ENCODE assay signal across 17 cellular contexts in the genomic region with DNA sequence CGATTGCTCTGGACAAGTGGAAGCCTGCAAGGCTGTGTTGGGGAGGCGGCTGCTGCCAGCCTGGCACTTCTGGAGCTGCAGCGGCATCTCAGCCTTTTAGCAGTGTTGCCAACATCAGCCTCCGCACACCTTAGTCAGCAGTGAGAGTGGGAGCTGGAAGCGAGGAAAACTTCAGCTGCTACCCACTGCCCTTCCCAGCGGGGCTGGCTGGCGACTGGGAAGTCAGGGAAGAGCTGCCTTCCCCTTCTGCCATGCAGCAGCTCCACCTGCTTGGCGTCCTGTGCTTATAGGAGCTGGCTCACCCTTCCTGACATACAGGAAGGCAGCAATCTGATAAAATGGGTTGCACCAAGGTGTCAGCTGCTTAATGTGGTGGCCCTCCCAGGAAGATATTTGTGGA. TPM values are rescaled to one million over a fixed set of nuclear protein-coding genes. Genes with fewer than 3 reads are reported as not detected.
DNase-seq lines count a peak whose midpoint lies in the region; ATAC-seq and TF ChIP-seq lines count a peak whose summit lies in the region.
"Had no signal": no experiment of that assay in that cellular context is flagged by ENCODE, and none has a peak within 500 bp of the region (broad histone marks: within the 10 kb centered on the region; RNA-seq: fewer than 3 reads in every experiment).

No MANE protein-coding gene starts in this region.

- intact Hi-C loops in sigmoid colon (cut with DNase I) = no loop called here

- H2AFZ ChIP-seq in GM23338 = no peak overlapping the region

- H3K4me3 ChIP-seq in GM23338 = no peak overlapping the region
- H3K4me3 ChIP-seq in endodermal cell (ENCODE audit: low read length) = no peak overlapping the region
- H3K4me3 ChIP-seq in sigmoid colon = no peak overlapping the region
- H3K4me3 ChIP-seq: heart right ventricle, MG63 had no signal

- no peak for TF ChIP-seq CTCF in GM23338 (conservative IDR thresholded peaks at IDR 0.05; ENCODE audit: low read depth in 2 of 2)
- peak; percentile 16 for TF ChIP-seq CTCF in endodermal cell (conservative IDR thresholded peaks at IDR 0.05)
- no peak for TF ChIP-seq CTCF in omental fat pad (IDR thresholded peaks at IDR 0.05)
- TF ChIP-seq CTCF in sigmoid colon (IDR thresholded peaks at IDR 0.05) = no peak

- H3K36me3 Mint-ChIP-seq in GM23338 (ENCODE audit: low read depth) (no peaks in the 10 kb centered on the region), endodermal cell (ENCODE audit: low read depth) (no peaks in the 10 kb centered on the region)
- H3K36me3 Mint-ChIP-seq: activated naive CD8-positive, alpha-beta T cell treated with anti-CD3 and anti-CD28 coated beads, Interleukin-2, amount 10 ng/mL, durations not matched to agents 7 days and 5 days had no signal

- TF ChIP-seq EP300 in sigmoid colon (IDR thresholded peaks at IDR 0.05) = no peak

- H3K27me3 ChIP-seq in GM23338 (ENCODE audit: insufficient read depth) (peaks cover 22% of the 10 kb centered on the region; the same call in 1 of the 2 replicates), endodermal cell (ENCODE audit: control insufficient read depth, insufficient read depth, low read length, poor library complexity, severe bottlenecking) (peaks cover 57% of the 10 kb centered on the region), sigmoid colon (no peaks in the 10 kb centered on the region)
- H3K27me3 ChIP-seq: MG63 had no signal

- no peak for TF ChIP-seq POLR2A in sigmoid colon (IDR thresholded peaks at IDR 0.05)

- H3F3A ChIP-seq in GM23338 (replicated peaks; ENCODE audit: low read depth) = no peaks in the 10 kb centered on the region

- no peak overlapping the region for H3K9ac ChIP-seq in endodermal cell (ENCODE audit: extremely low read depth, low read length, poor library complexity, severe bottlenecking)

- no peaks in the 10 kb centered on the region for H4K20me1 ChIP-seq in GM23338 (replicated peaks; ENCODE audit: insufficient read depth)

- H3K4me1 ChIP-seq in GM23338 (ENCODE audit: insufficient read depth) (no peaks in the 10 kb centered on the region; the same call in 1 of the 2 replicates), endodermal cell (ENCODE audit: control insufficient read depth, insufficient read depth, low read length) (peaks cover 5% of the 10 kb centered on the region), sigmoid colon (peaks cover 0 to 13% (median 10%) of the 10 kb centered on the region in 4 donors)

- H3K4me1 Mint-ChIP-seq in GM23338 (peaks cover 26% of the 10 kb centered on the region), endodermal cell (peaks cover 21% of the 10 kb centered on the region)

- H3K27ac ChIP-seq in GM23338 (ENCODE audit: low read depth) (no peak overlapping the region), endodermal cell (ENCODE audit: low read depth, low read length) (no peak overlapping the region), sigmoid colon (no peak overlapping the region)
- H3K27ac ChIP-seq: heart right ventricle had no signal

- H3K9me3 ChIP-seq in endodermal cell (ENCODE audit: control insufficient read depth, low read length) = no peaks in the 10 kb centered on the region
- H3K9me3 ChIP-seq in sigmoid colon = no peaks in the 10 kb centered on the region
- H3K9me3 ChIP-seq: heart right ventricle, MG63 had no signal

- H3K9me2 ChIP-seq in GM23338 (ENCODE audit: insufficient read depth) = no peaks in the 10 kb centered on the region

- H3K36me3 ChIP-seq in GM23338 (ENCODE audit: insufficient read depth) (no peaks in the 10 kb centered on the region), endodermal cell (ENCODE audit: control insufficient read depth, insufficient read depth, low read length) (no peaks in the 10 kb centered on the region), sigmoid colon (no peaks in the 10 kb centered on the region)
- H3K36me3 ChIP-seq: heart right ventricle, MG63 had no signal

- no peaks in the 10 kb centered on the region for H3K79me2 ChIP-seq in GM23338 (replicated peaks; ENCODE audit: insufficient read depth)

- 63 to 67% methylated on average over 7 to 8 of the region's 8 CpGs for WGBS in endodermal cell (ENCODE audit: insufficient coverage in 1 of 2, insufficient read length in 1 of 2), 2 experiments
- WGBS in sigmoid colon, 2 donors = 40 to 63% methylated on average over 8 of the region's 8 CpGs

- no peak overlapping the region for H3K4me2 ChIP-seq in GM23338

- DNase-seq in GM23338 (ENCODE audit: low spot score) (no peak), NCI-H526 (lab: John Stamatoyannopoulos, UW) (peak; percentile 34 to 67), endodermal cell (peak; percentile 84), omental fat pad (ENCODE audit: low spot score) (no peak), sigmoid colon (no peak), NOMO-1 treated with dmso at 0.1 percent for 144 hours (lab: John Stamatoyannopoulos, UW; ENCODE audit: unreplicated experiment) (no peak), NOMO-1 (lab: John Stamatoyannopoulos, UW; ENCODE audit: unreplicated experiment in 2 of 2) (no peak)
- DNase-seq: activated CD4-positive, alpha-beta T cell treated with anti-CD3 and anti-CD28 coated beads, Interleukin-2, amount 10 ng/mL, durations not matched to agents 7 days and 5 days; activated naive CD8-positive, alpha-beta T cell treated with anti-CD3 and anti-CD28 coated beads, Interleukin-2, amount 10 ng/mL, durations not matched to agents 7 days and 5 days; activated T-cell treated with anti-CD3 and anti-CD28 coated beads, Interleukin-2, amount 50 U/mL, for 72 hours; H9; heart right ventricle; kidney; MG63; SIG-M5 had no signal

- ATAC-seq in GM23338 (peak; percentile 42), omental fat pad (ENCODE audit: low FRiP score) (peak; percentile 61), HG02759 (IDR thresholded peaks at IDR 0.05; ENCODE audit: unreplicated experiment) (no peak)
- ATAC-seq: activated T-cell treated with anti-CD3 and anti-CD28 coated beads, Interleukin-2, amount 50 U/mL, for 72 hours; heart right ventricle; sciatic nerve had no signal

- H3K27me3 Mint-ChIP-seq in GM23338 (ENCODE audit: insufficient read depth, low read depth, poor library complexity) (peaks cover 24% of the 10 kb centered on the region), endodermal cell (ENCODE audit: insufficient read depth) (peaks cover 89% of the 10 kb centered on the region)

- H3K9me3 Mint-ChIP-seq in GM23338 = no peaks in the 10 kb centered on the region; the same call in 2 of the 3 replicates
- no peaks in the 10 kb centered on the region for H3K9me3 Mint-ChIP-seq in endodermal cell
- H3K9me3 Mint-ChIP-seq: activated CD4-positive, alpha-beta T cell treated with anti-CD3 and anti-CD28 coated beads, Interleukin-2, amount 10 ng/mL, durations not matched to agents 7 days and 5 days; activated naive CD8-positive, alpha-beta T cell treated with anti-CD3 and anti-CD28 coated beads, Interleukin-2, amount 10 ng/mL, durations not matched to agents 7 days and 5 days; activated T-cell treated with anti-CD3 and anti-CD28 coated beads, Interleukin-2, amount 50 U/mL, for 72 hours; H9 had no signal

- no peak overlapping the region for H3K4me3 Mint-ChIP-seq in GM23338
- H3K4me3 Mint-ChIP-seq in endodermal cell = no peak overlapping the region
- H3K4me3 Mint-ChIP-seq: activated CD4-positive, alpha-beta T cell treated with anti-CD3 and anti-CD28 coated beads, Interleukin-2, amount 10 ng/mL, durations not matched to agents 7 days and 5 days; activated naive CD8-positive, alpha-beta T cell treated with anti-CD3 and anti-CD28 coated beads, Interleukin-2, amount 10 ng/mL, durations not matched to agents 7 days and 5 days; activated T-cell treated with anti-CD3 and anti-CD28 coated beads, Interleukin-2, amount 50 U/mL, for 72 hours; H9 had no signal

- H3K27ac Mint-ChIP-seq in GM23338 (no peak overlapping the region), endodermal cell (no peak overlapping the region)
- H3K27ac Mint-ChIP-seq: activated CD4-positive, alpha-beta T cell treated with anti-CD3 and anti-CD28 coated beads, Interleukin-2, amount 10 ng/mL, durations not matched to agents 7 days and 5 days; activated naive CD8-positive, alpha-beta T cell treated with anti-CD3 and anti-CD28 coated beads, Interleukin-2, amount 10 ng/mL, durations not matched to agents 7 days and 5 days; activated T-cell treated with anti-CD3 and anti-CD28 coated beads, Interleukin-2, amount 50 U/mL, for 72 hours; H9 had no signal

TF ChIP-seq in GM23338, 12 proteins besides CTCF, POLR2A, EP300 and RAD21 (continues in another document):
- TF ChIP-seq ZNF114 (CRISPR knock-in tag; IDR thresholded peaks at IDR 0.05) (no peak), POLR2AphosphoS5 (IDR thresholded peaks at IDR 0.05; ENCODE audit: low read depth) (no peak), JUNB (IDR thresholded peaks at IDR 0.05; ENCODE audit: unreplicated experiment) (no peak), ZNF331 (CRISPR knock-in tag; IDR thresholded peaks at IDR 0.05; ENCODE audit: low read depth) (no peak), STAT1 (IDR thresholded peaks at IDR 0.05; ENCODE audit: unreplicated experiment) (no peak), CREB1 (CRISPR knock-in tag; IDR thresholded peaks at IDR 0.05; ENCODE audit: low read depth) (no peak), EZH2 (IDR thresholded peaks at IDR 0.05; ENCODE audit: low read depth, unreplicated experiment) (no peak)
- TF ChIP-seq, protein P1, sequence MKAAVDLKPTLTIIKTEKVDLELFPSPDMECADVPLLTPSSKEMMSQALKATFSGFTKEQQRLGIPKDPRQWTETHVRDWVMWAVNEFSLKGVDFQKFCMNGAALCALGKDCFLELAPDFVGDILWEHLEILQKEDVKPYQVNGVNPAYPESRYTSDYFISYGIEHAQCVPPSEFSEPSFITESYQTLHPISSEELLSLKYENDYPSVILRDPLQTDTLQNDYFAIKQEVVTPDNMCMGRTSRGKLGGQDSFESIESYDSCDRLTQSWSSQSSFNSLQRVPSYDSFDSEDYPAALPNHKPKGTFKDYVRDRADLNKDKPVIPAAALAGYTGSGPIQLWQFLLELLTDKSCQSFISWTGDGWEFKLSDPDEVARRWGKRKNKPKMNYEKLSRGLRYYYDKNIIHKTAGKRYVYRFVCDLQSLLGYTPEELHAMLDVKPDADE (IDR thresholded peaks at IDR 0.05) = no peak

RNA-seq across cellular contexts. Expression of a gene that starts 15.4 kb away (rescaled TPM):
- 83.1 and 83.9 TPM in 2 replicates for total RNA-seq in GM23338 (2014; rRNA removed; shearing (Covaris generic))
- polyA plus RNA-seq in GM23338 (2016; fragmentation: Nextera tagmentation; extraction: Ambion mirVana) = 23.0 and 30.8 TPM in 2 replicates
- 10 to 100 TPM; 31.7 to 52.6 TPM for total RNA-seq in endodermal cell
- polyA plus RNA-seq in endodermal cell (2013, experiment 1 of 2) = 35.6 TPM
- polyA plus RNA-seq in endodermal cell (2013, experiment 2 of 2) = 30.8 TPM
- total RNA-seq in omental fat pad = 10 to 100 TPM; 29.6 to 45.9 (median 37.5) TPM
- total RNA-seq in sigmoid colon = 10 to 100 TPM; 34.4 to 67.9 (median 52.3) TPM
- polyA plus RNA-seq in sigmoid colon = 10 to 100 TPM; 16.9 to 26.8 (median 17.4) TPM

Comparison
In these comparisons a context has a peak if more than half of its experiments do, and no peak if none do; other contexts are left out.
1. DNase-seq: peak in NCI-H526 (2 of 2) and endodermal cell (single experiment); none in GM23338 (single experiment), omental fat pad (single experiment), sigmoid colon (single experiment), NOMO-1 treated with dmso at 0.1 percent for 144 hours (single experiment) and NOMO-1 (0 of 2).